ENCODE assay signal across 21 cellular contexts in genomic region chr17:6530324-6530920, GRCh38. TPM values are rescaled to one million over a fixed set of nuclear protein-coding genes. Genes with fewer than 3 reads are reported as not detected.
DNase-seq lines count a peak whose midpoint lies in the region; ATAC-seq, FAIRE-seq and TF ChIP-seq lines count a peak whose summit lies in the region.
"Had no signal": no experiment of that assay in that cellular context is flagged by ENCODE, and none has a peak within 500 bp of the region (broad histone marks: within the 10 kb centered on the region; RNA-seq: fewer than 3 reads in every experiment).

No MANE protein-coding gene starts in this region.

- no peak overlapping the region for H4K5ac ChIP-seq in H9 (ENCODE audit: insufficient read length, low read depth, low read length)

- no peak overlapping the region for H3K4ac ChIP-seq in H9 (ENCODE audit: low read depth, low read length)

- H3K79me2 ChIP-seq in H9 (ENCODE audit: insufficient read depth, low read length): no peaks in the 10 kb centered on the region

- TF ChIP-seq POLR2A in sigmoid colon (IDR thresholded peaks at IDR 0.05) (no peak), GM12892 (IDR thresholded peaks at IDR 0.05; ENCODE audit: low read depth, low read length) (no peak)

- H3K79me1 ChIP-seq in H9 (ENCODE audit: insufficient read depth, low read depth, low read length, poor library complexity, severe bottlenecking): no peaks in the 10 kb centered on the region

- H3K4me2 ChIP-seq in H9 (ENCODE audit: insufficient read depth, insufficient read length, low read length): peak overlapping the region; percentile 33

- H3K9me3 ChIP-seq in H9 (ENCODE audit: control insufficient read depth, low read depth, low read length): no peaks in the 10 kb centered on the region
- no peaks in the 10 kb centered on the region for H3K9me3 ChIP-seq in sigmoid colon
- H3K9me3 ChIP-seq in naive thymus-derived CD4-positive, alpha-beta T cell (ENCODE audit: control insufficient read depth in 2 of 3, low read length in 3 of 3): no peaks in the 10 kb centered on the region

- H4K91ac ChIP-seq in H9 (ENCODE audit: insufficient read length, low read depth, low read length): no peak overlapping the region

- TF ChIP-seq EP300 in sigmoid colon (IDR thresholded peaks at IDR 0.05): no peak

- H2AFZ ChIP-seq in H9 (ENCODE audit: low read length): no peak overlapping the region
- H2AFZ ChIP-seq: GM23248 had no signal

- no peaks in the 10 kb centered on the region; the same call in 1 of the 2 replicates for H3K27me3 Mint-ChIP-seq in H9 (ENCODE audit: low read depth)
- H3K27me3 Mint-ChIP-seq in naive thymus-derived CD4-positive, alpha-beta T cell: peaks cover 0 to 7% (median 0%) of the 10 kb centered on the region in 5 donors

- H3K36me3 ChIP-seq in sigmoid colon: no peaks in the 10 kb centered on the region
- no peaks in the 10 kb centered on the region for H3K36me3 ChIP-seq in naive thymus-derived CD4-positive, alpha-beta T cell (ENCODE audit: control insufficient read depth in 2 of 3, insufficient read depth in 3 of 3, low read length in 3 of 3)

- no peak overlapping the region for H4K8ac ChIP-seq in H9 (replicated peaks; ENCODE audit: insufficient read length, low read depth, low read length)

- no peak overlapping the region for H3K18ac ChIP-seq in H9 (ENCODE audit: insufficient read length, low read depth, low read length)

- no peak for TF ChIP-seq CTCF in H9 (conservative IDR thresholded peaks at IDR 0.05)
- no peak for TF ChIP-seq CTCF in coronary artery (IDR thresholded peaks at IDR 0.05)
- TF ChIP-seq CTCF in sigmoid colon (IDR thresholded peaks at IDR 0.05): no peak
- TF ChIP-seq CTCF in GM13976 (IDR thresholded peaks at IDR 0.05; ENCODE audit: borderline replicate concordance, control extremely low read depth, extremely low read depth, insufficient read depth, missing control alignments): no peak

- H3T11ph ChIP-seq in H9 (ENCODE audit: low read length): no peak overlapping the region

- no peak overlapping the region; a peak in 1 of 7 replicates for H3K27ac Mint-ChIP-seq in H9
- no peak overlapping the region for H3K27ac Mint-ChIP-seq in naive thymus-derived CD4-positive, alpha-beta T cell
- H3K27ac Mint-ChIP-seq: B cell; CD4-positive, alpha-beta T cell; HFFc6 had no signal

- H3K4me3 ChIP-seq in coronary artery (no peak overlapping the region), sigmoid colon (no peak overlapping the region)
- no peak overlapping the region for H3K4me3 ChIP-seq in naive thymus-derived CD4-positive, alpha-beta T cell (ENCODE audit: low read length)
- H3K4me3 ChIP-seq: GM23248 had no signal

- intact Hi-C loops in sigmoid colon (cut with DNase I): no loop called here
- intact Hi-C loops in naive thymus-derived CD4-positive, alpha-beta T cell (cut with micrococcal nuclease): no loop called here

- H3K9ac ChIP-seq in H9 (ENCODE audit: extremely low read depth, insufficient read length, low read length): no peak overlapping the region
- H3K9ac ChIP-seq: GM23248 had no signal

- CTCF ChIA-PET in naive thymus-derived CD4-positive, alpha-beta T cell (lab: Charles Lee): no interaction called here

- no peak overlapping the region for H2BK15ac ChIP-seq in H9 (ENCODE audit: low read depth, low read length)

- no peaks in the 10 kb centered on the region for H3K27me3 ChIP-seq in H9 (ENCODE audit: insufficient read depth, low read length)
- no peaks in the 10 kb centered on the region for H3K27me3 ChIP-seq in sigmoid colon
- H3K27me3 ChIP-seq in naive thymus-derived CD4-positive, alpha-beta T cell (ENCODE audit: control insufficient read depth in 2 of 2, insufficient read depth in 2 of 2, low read length in 2 of 2): no peaks in the 10 kb centered on the region

- H3K27ac ChIP-seq in H9 (ENCODE audit: insufficient read length, low read depth, low read length) (no peak overlapping the region), coronary artery (no peak overlapping the region), sigmoid colon (no peak overlapping the region)
- no peak overlapping the region for H3K27ac ChIP-seq in naive thymus-derived CD4-positive, alpha-beta T cell (ENCODE audit: low read depth, low read length)
- H3K27ac ChIP-seq: GM23248 had no signal

- no peak overlapping the region for H2BK5ac ChIP-seq in H9 (ENCODE audit: insufficient read length, low read length)

- H4K20me1 ChIP-seq in H9 (ENCODE audit: control insufficient read depth, insufficient read depth, insufficient read length): peaks cover 2% of the 10 kb centered on the region

- no peaks in the 10 kb centered on the region for H3K23me2 ChIP-seq in H9 (ENCODE audit: insufficient read length, low read depth, low read length, poor library complexity, severe bottlenecking)

- no peak overlapping the region for H2BK12ac ChIP-seq in H9 (ENCODE audit: insufficient read length, low read depth, low read length)

- in situ Hi-C loops in GM13976 (cut with MboI; ENCODE audit: low sequenced_read_pairs, unreplicated experiment): no loop called here

- no peak for ATAC-seq in GM21367 (IDR thresholded peaks at IDR 0.05; ENCODE audit: unreplicated experiment)
- no peak for ATAC-seq in naive thymus-derived CD4-positive, alpha-beta T cell

- H3K9me3 Mint-ChIP-seq in H9: no peaks in the 10 kb centered on the region
- peaks cover 0 to 4% (median 0%) of the 10 kb centered on the region in 11 donors for H3K9me3 Mint-ChIP-seq in naive thymus-derived CD4-positive, alpha-beta T cell
- H3K9me3 Mint-ChIP-seq: CD4-positive, alpha-beta T cell; HFFc6 had no signal

- FAIRE-seq in GM12892 (lab: Jason Lieb, UNC): no peak
- FAIRE-seq: A204.1, D721Med, G401.6, HTR-8/SVneo had no signal

- no peak overlapping the region for H3K23ac ChIP-seq in H9 (ENCODE audit: insufficient read length, low read depth, low read length)

- no peak overlapping the region for H2AK5ac ChIP-seq in H9 (ENCODE audit: insufficient read length, low read length)

- no peak overlapping the region for H3K56ac ChIP-seq in H9 (ENCODE audit: insufficient read length, low read depth, low read length)

- H3K14ac ChIP-seq in H9 (ENCODE audit: insufficient read depth, low read length): 0 out of 2 replicates have a peak overlapping the region, but pooled peaks have one; percentile 10

- no peak overlapping the region for H2BK120ac ChIP-seq in H9 (ENCODE audit: low read depth, low read length, poor library complexity, severe bottlenecking)

- peak; percentile 48 for DNase-seq in H9
- peak; percentile 41 for DNase-seq in coronary artery (ENCODE audit: low spot score)
- DNase-seq in islet precursor cell: peak; percentile 48
- peak; percentile 25 for DNase-seq in sigmoid colon
- no peak for DNase-seq in GM12892 (ENCODE audit: insufficient read length)
- no peak for DNase-seq in naive thymus-derived CD4-positive, alpha-beta T cell
- no peak for DNase-seq in GM13976 (ENCODE audit: low spot score)
- DNase-seq: C1 segment of cervical spinal cord, DMS153, DMS79 treated with DMSO at 0.1 percent for 48 hours, EL, GM23248, HCEC 1CT, HFFc6 had no signal

- no CpG with 5 or more reads among the region's 5 CpGs for whole genome bisulfite sequencing in H9 (ENCODE audit: extremely low coverage, insufficient read length, low lambda C conversion rate)
- 91 to 93% methylated on average over 5 of the region's 5 CpGs for WGBS in sigmoid colon, 2 donors

- H3K4me1 ChIP-seq in H9 (ENCODE audit: insufficient read depth, low read length) (peaks cover 5% of the 10 kb centered on the region; the same call in 1 of the 2 replicates), sigmoid colon (no peaks in the 10 kb centered on the region)
- no peaks in the 10 kb centered on the region for H3K4me1 ChIP-seq in naive thymus-derived CD4-positive, alpha-beta T cell (ENCODE audit: control insufficient read depth in 2 of 2, insufficient read depth in 2 of 2, low read length in 2 of 2)

- POLR2A ChIA-PET in naive thymus-derived CD4-positive, alpha-beta T cell (lab: Charles Lee): no interaction called here

- no peaks in the 10 kb centered on the region for H3K36me3 Mint-ChIP-seq in H9 (ENCODE audit: insufficient read depth in 1 of 3, low read depth in 3 of 3)
- no peaks in the 10 kb centered on the region for H3K36me3 Mint-ChIP-seq in naive thymus-derived CD4-positive, alpha-beta T cell

- peaks cover 17 to 35% of the 10 kb centered on the region in 2 experiments for H3K4me1 Mint-ChIP-seq in H9
- peaks cover 0 to 3% (median 0%) of the 10 kb centered on the region in 7 donors for H3K4me1 Mint-ChIP-seq in naive thymus-derived CD4-positive, alpha-beta T cell
- H3K4me1 Mint-ChIP-seq: B cell had no signal

- H2BK20ac ChIP-seq in H9 (ENCODE audit: low read depth, low read length, poor library complexity, severe bottlenecking): no peak overlapping the region

- no peak overlapping the region; a peak in 1 of 5 replicates for H3K4me3 Mint-ChIP-seq in H9
- H3K4me3 Mint-ChIP-seq in naive thymus-derived CD4-positive, alpha-beta T cell: no peak overlapping the region
- H3K4me3 Mint-ChIP-seq: B cell; CD4-positive, alpha-beta T cell; HFFc6 had no signal

RNA-seq across cellular contexts. Expression of gene PITPNM3, which starts 25.9 kb away (rescaled TPM):
- 2.7 and 3.4 TPM in 2 replicates for total RNA-seq in H9 (2021)
- total RNA-seq in sigmoid colon: 10 to 100 TPM in 1 of 4 donors, 1 to 10 TPM in 3; 4.3 to 13.6 (median 8.0) TPM
- 1 to 10 TPM; 3.6 to 5.7 (median 4.6) TPM for polyA plus RNA-seq in sigmoid colon
- polyA plus RNA-seq in GM12892 (2012; ENCODE audit: missing spikeins): 0.68 TPM
- under 1 TPM; 0.46 to 0.58 (median 0.51) TPM for total RNA-seq in naive thymus-derived CD4-positive, alpha-beta T cell
- under 1 TPM in 1 of 2 donors, not detected in 1; 0.04 TPM for polyA plus RNA-seq in naive thymus-derived CD4-positive, alpha-beta T cell

Comparison
In these comparisons a context has a peak if more than half of its experiments do, and no peak if none do; other contexts are left out.
1. DNase-seq: peak in H9 (single experiment), coronary artery (single experiment), islet precursor cell (single experiment) and sigmoid colon (single experiment); none in GM12892 (single experiment), naive thymus-derived CD4-positive, alpha-beta T cell (0 of 9) and GM13976 (single experiment).